In genomic region chr1:15409400-15410222, GRCh38 we compare ENCODE assay signal across 1 cellular context.
TF ChIP-seq lines count a peak whose summit lies in the region.

EFHD2 (plus strand) TSS chr1:15409888; CDS start chr1:15409972, 84 bp downstream.

TF ChIP-seq in K562, 482 proteins besides CTCF, POLR2A, EP300 and RAD21 (continued from another document and continues in another):
- TF ChIP-seq CUX1 (CRISPR knock-in tag; IDR thresholded peaks at IDR 0.05): no peak
- no peak for TF ChIP-seq TSHZ1 (CRISPR knock-in tag; IDR thresholded peaks at IDR 0.05)
- TF ChIP-seq ZNF518B (CRISPR knock-in tag; IDR thresholded peaks at IDR 0.05): no peak
- no peak for TF ChIP-seq ETV6 (IDR thresholded peaks at IDR 0.05; ENCODE audit: borderline replicate concordance in 1 of 2, low read depth in 2 of 2, low read length in 1 of 2)
- TF ChIP-seq ETV6 (CRISPR knock-in tag; IDR thresholded peaks at IDR 0.05; ENCODE audit: borderline replicate concordance): 0 out of 2 replicates have a peak, but pooled peaks have one; percentile 18
- peak; percentile 49; the same call in 1 of the 2 replicates for TF ChIP-seq MXI1 (IDR thresholded peaks at IDR 0.05; ENCODE audit: low read depth, low read length)
- no peak for TF ChIP-seq BRF1 (IDR thresholded peaks at IDR 0.05; ENCODE audit: borderline replicate concordance, extremely low read depth, insufficient read length)
- no peak for TF ChIP-seq ZNF696 (CRISPR knock-in tag; conservative IDR thresholded peaks at IDR 0.05)
- TF ChIP-seq HNRNPLL (IDR thresholded peaks at IDR 0.05; ENCODE audit: low read depth, low read length, poor library complexity, severe bottlenecking): no peak
- TF ChIP-seq KDM5B (IDR thresholded peaks at IDR 0.05; ENCODE audit: insufficient replicate concordance, low read depth, low read length): peak; percentile 93
- TF ChIP-seq ZNF316 (IDR thresholded peaks at IDR 0.05): no peak
- no peak for TF ChIP-seq ZNF76 (CRISPR knock-in tag; IDR thresholded peaks at IDR 0.05; ENCODE audit: borderline replicate concordance)
- TF ChIP-seq TEAD2 (tag; IDR thresholded peaks at IDR 0.05): no peak
- TF ChIP-seq MTA2 (IDR thresholded peaks at IDR 0.05; ENCODE audit: low read depth): no peak
- TF ChIP-seq UBTF (IDR thresholded peaks at IDR 0.05; ENCODE audit: borderline replicate concordance in 1 of 2, low read depth in 2 of 2, low read length in 2 of 2): peak in 1 of 2 experiments; percentile 38; a peak in 1 of 4 replicates
- TF ChIP-seq ARID3A (IDR thresholded peaks at IDR 0.05; ENCODE audit: borderline replicate concordance, low read depth, low read length): no peak
- TF ChIP-seq DNMT1 (IDR thresholded peaks at IDR 0.05): no peak
- no peak for TF ChIP-seq ESRRB (CRISPR knock-in tag; IDR thresholded peaks at IDR 0.05; ENCODE audit: borderline replicate concordance)
- TF ChIP-seq BCLAF1 (IDR thresholded peaks at IDR 0.05; ENCODE audit: borderline replicate concordance in 1 of 2, control insufficient read depth in 1 of 2, low read depth in 2 of 2, low read length in 1 of 2): no peak
- no peak for TF ChIP-seq HINFP (tag; conservative IDR thresholded peaks at IDR 0.05; ENCODE audit: low read depth)
- no peak for TF ChIP-seq EWSR1 (IDR thresholded peaks at IDR 0.05; ENCODE audit: borderline replicate concordance, low read depth, partially characterized antibody)
- no peak for TF ChIP-seq HOXB6 (CRISPR knock-in tag; IDR thresholded peaks at IDR 0.05; ENCODE audit: borderline replicate concordance)
- no peak for TF ChIP-seq PCBP2 (IDR thresholded peaks at IDR 0.05; ENCODE audit: low read depth, low read length, poor library complexity, severe bottlenecking)
- TF ChIP-seq REST (CRISPR knock-in tag; IDR thresholded peaks at IDR 0.05; ENCODE audit: low read depth): 0 out of 2 replicates have a peak, but pooled peaks have one; percentile 26
- TF ChIP-seq ARHGAP35 (IDR thresholded peaks at IDR 0.05; ENCODE audit: partially characterized antibody): no peak
- TF ChIP-seq KLF16 (IDR thresholded peaks at IDR 0.05): no peak
- peak; percentile 67 to 81; a peak in 2 of 4 replicates for TF ChIP-seq MAZ (CRISPR knock-in tag; conservative IDR thresholded peaks at IDR 0.05 in 1 of 2, IDR thresholded peaks at IDR 0.05 in 1 of 2)
